Comparison of ENCODE assay signal across 28 cellular contexts in genomic region chr5:126837242-126837641, GRCh38.
"Had no signal": no experiment of that assay in that cellular context is flagged by ENCODE, and none has a peak within 500 bp of the region (broad histone marks: within the 10 kb centered on the region; RNA-seq: fewer than 3 reads in every experiment).

No MANE protein-coding gene starts in this region.

- ATAC-seq: effector memory CD8-positive, alpha-beta T cell; mucosa of descending colon; natural killer cell treated with Interleukin-12 subunit alpha and Interleukin-12 subunit beta and Interleukin-15 and Interleukin-18, amount 100 ng/mL, for 72 hours; stimulated activated memory B cell treated with anti-CD40 and anti-IgM and Interleukin-4, amounts not matched to agents 10 μg/mL and 1 μg/mL and 100 μg/mL, for 72 hours; stimulated activated naive CD8-positive, alpha-beta T cell treated with anti-CD3 and anti-CD28 coated beads, Interleukin-15, Interleukin-2, amounts not matched to agents 100 U/mL and 50 U/mL, for 24 hours had no signal

- H3K9me3 ChIP-seq: mucosa of descending colon, ovary, psoas muscle, sigmoid colon, spleen, testis, tibial artery had no signal

- H3K4me3 ChIP-seq: lung, mucosa of descending colon, ovary, psoas muscle, sigmoid colon, spleen, testis, tibial artery had no signal

- H3K27ac ChIP-seq: ovary, psoas muscle, sigmoid colon, spleen, testis, tibial artery had no signal

- H3K27me3 Mint-ChIP-seq: effector memory CD8-positive, alpha-beta T cell; memory B cell; naive B cell; natural killer cell treated with Interleukin-12 subunit alpha and Interleukin-12 subunit beta and Interleukin-15 and Interleukin-18, amount 100 ng/mL, for 72 hours; stimulated activated memory B cell treated with anti-CD40 and anti-IgM and Interleukin-4, amounts not matched to agents 10 μg/mL and 1 μg/mL and 100 μg/mL, for 72 hours had no signal

- H3K36me3 ChIP-seq: ovary, sigmoid colon, tibial artery had no signal

- DNase-seq: cortex of kidney; effector memory CD8-positive, alpha-beta T cell; hypothalamus; islet precursor cell; kidney glomerular epithelial cell; left ventricle myocardium superior; mucosa of descending colon; occipital lobe; ovary; posterior cingulate gyrus; psoas muscle; right cardiac atrium; sigmoid colon; spleen; stimulated activated CD4-positive, alpha-beta T cell treated with anti-CD3 and anti-CD28 coated beads, Interleukin-4, amount 100 ng/mL, for 4 hours; stimulated activated naive CD8-positive, alpha-beta T cell treated with anti-CD3 and anti-CD28 coated beads, Interleukin-15, Interleukin-2, amounts not matched to agents 100 U/mL and 50 U/mL, for 24 hours; substantia nigra; testis; tibial artery had no signal

- H3K4me1 ChIP-seq: psoas muscle, sigmoid colon, spleen, testis, tibial artery had no signal

- H3K4me3 Mint-ChIP-seq: effector memory CD8-positive, alpha-beta T cell; immature natural killer cell; memory B cell; naive B cell; natural killer cell treated with Interleukin-12 subunit alpha and Interleukin-12 subunit beta and Interleukin-15 and Interleukin-18, amount 100 ng/mL, for 72 hours; stimulated activated memory B cell treated with anti-CD40 and anti-IgM and Interleukin-4, amounts not matched to agents 10 μg/mL and 1 μg/mL and 100 μg/mL, for 72 hours; type B pancreatic cell had no signal

- H3K9me3 Mint-ChIP-seq: effector memory CD8-positive, alpha-beta T cell; immature natural killer cell; memory B cell; naive B cell; natural killer cell treated with Interleukin-12 subunit alpha and Interleukin-12 subunit beta and Interleukin-15 and Interleukin-18, amount 100 ng/mL, for 72 hours; stimulated activated memory B cell treated with anti-CD40 and anti-IgM and Interleukin-4, amounts not matched to agents 10 μg/mL and 1 μg/mL and 100 μg/mL, for 72 hours; type B pancreatic cell had no signal

- FAIRE-seq: endometrium, frontal cortex had no signal

- H3K4me1 Mint-ChIP-seq: immature natural killer cell; memory B cell; stimulated activated memory B cell treated with anti-CD40 and anti-IgM and Interleukin-4, amounts not matched to agents 10 μg/mL and 1 μg/mL and 100 μg/mL, for 72 hours had no signal

- H3K27me3 ChIP-seq: ovary, sigmoid colon, spleen, testis, tibial artery had no signal

- H3K27ac Mint-ChIP-seq: effector memory CD8-positive, alpha-beta T cell; stimulated activated memory B cell treated with anti-CD40 and anti-IgM and Interleukin-4, amounts not matched to agents 10 μg/mL and 1 μg/mL and 100 μg/mL, for 72 hours; type B pancreatic cell had no signal
